In genomic region chr17:41642252-41643156, GRCh38 we compare ENCODE assay signal across 23 cellular contexts. TPM values are rescaled to one million over a fixed set of nuclear protein-coding genes. Genes with fewer than 3 reads are reported as not detected.
DNase-seq lines count a peak whose midpoint lies in the region; ATAC-seq, FAIRE-seq and TF ChIP-seq lines count a peak whose summit lies in the region.
"Had no signal": no experiment of that assay in that cellular context is flagged by ENCODE, and none has a peak within 500 bp of the region (broad histone marks: within the 10 kb centered on the region; RNA-seq: fewer than 3 reads in every experiment).

No MANE protein-coding gene starts in this region.

- H4K8ac ChIP-seq in H1 (ENCODE audit: extremely low read depth, insufficient read depth, low read length), result no peak overlapping the region

- no peak overlapping the region for H3K4ac ChIP-seq in H1 (replicated peaks; ENCODE audit: insufficient read length, low read depth, low read length)

- H3K27me3 ChIP-seq in GM23248 (replicated peaks; ENCODE audit: insufficient read depth) (no peaks in the 10 kb centered on the region), H1 (replicated peaks in 1 of 4; ENCODE audit: control insufficient read depth in 3 of 4, extremely low read depth in 1 of 4, insufficient read depth in 3 of 4, low read length in 3 of 4) (no peaks in the 10 kb centered on the region)

- FAIRE-seq in H1 (lab: Jason Lieb, UNC), result no peak
- FAIRE-seq: A549, G401.6, H54 had no signal

- in situ Hi-C loops in GM23248 (cut with MboI), result no loop called here

- no peaks in the 10 kb centered on the region for H3K4me1 Mint-ChIP-seq in activated naive CD4-positive, alpha-beta T cell treated with anti-CD3 and anti-CD28 coated beads for 36 hours (ENCODE audit: low read depth)
- no peaks in the 10 kb centered on the region for H3K4me1 Mint-ChIP-seq in T-cell
- H3K4me1 Mint-ChIP-seq: IgD-negative memory B cell had no signal

- H3K27ac ChIP-seq in GM23248 (no peak overlapping the region), RWPE1 (peak overlapping the region; percentile 33), H1 (ENCODE audit: low read depth, low read length) (no peak overlapping the region)
- H3K27ac ChIP-seq: A549, C4-2B, PC-9 had no signal

- CTCF ChIA-PET in RWPE1 (lab: Yijun Ruan, JAX) (interaction anchor here (0.6 to 13.5 kb wide), 4 partner anchors 21 to 1011 kb away, joined by 3 to 321 read pairs (median 4); partner anchors contain the start of gene KRT16), H1 (lab: Charles Lee; ENCODE audit: partially characterized antibody) (interaction anchor here (0.6 to 20.4 kb wide), 7 partner anchors 16 to 302 kb away, joined by 3 to 492 read pairs (median 5); no protein-coding TSS in a partner anchor), T-cell (lab: Charles Lee) (no interaction called here)
- CTCF ChIA-PET in activated naive CD4-positive, alpha-beta T cell treated with anti-CD3 and anti-CD28 coated beads for 36 hours (lab: Charles Lee), result interaction anchor here (0.9 to 2.8 kb wide), 3 partner anchors 20 to 93 kb away, joined by 4 to 13 read pairs (median 5); no protein-coding TSS in a partner anchor

- H2BK20ac ChIP-seq in H1 (ENCODE audit: low read length), result 0 out of 2 replicates have a peak overlapping the region, but pooled peaks have one; percentile 11

- H3K4me3 ChIP-seq in GM23248 (no peak overlapping the region), H1 (ENCODE audit: extremely low read depth in 1 of 4, insufficient read depth in 2 of 4, low read depth in 3 of 4, low read length in 4 of 4) (no peak overlapping the region)
- H3K4me3 ChIP-seq: A549, PC-9 had no signal

- no peak overlapping the region for H3K23ac ChIP-seq in H1 (ENCODE audit: insufficient read length)

- H3K4me3 Mint-ChIP-seq in activated naive CD4-positive, alpha-beta T cell treated with anti-CD3 and anti-CD28 coated beads for 36 hours, result no peak overlapping the region
- H3K4me3 Mint-ChIP-seq in T-cell, result no peak overlapping the region
- H3K4me3 Mint-ChIP-seq: IgD-negative memory B cell had no signal

- H4K5ac ChIP-seq in H1 (ENCODE audit: insufficient read length, low read depth, low read length), result no peak overlapping the region

- H3K9me3 ChIP-seq in GM23248 (ENCODE audit: low read depth), result no peaks in the 10 kb centered on the region
- H3K9me3 ChIP-seq in H1 (ENCODE audit: insufficient read depth in 2 of 2, low read depth in 1 of 2, low read length in 1 of 2), result no peaks in the 10 kb centered on the region
- H3K9me3 ChIP-seq: A549 had no signal

- no peak for ATAC-seq in T-cell (replicated peaks in 1 of 4)
- ATAC-seq: A549 had no signal

- POLR2A ChIA-PET in RWPE1 (lab: Yijun Ruan, JAX; ENCODE audit: low non-redundant PET), result no interaction called here
- POLR2A ChIA-PET in H1 (lab: Charles Lee; ENCODE audit: partially characterized antibody), result interaction anchor here (0.6 kb wide), 1 partner anchor 1490 kb away, joined by 4 read pairs; no protein-coding TSS in a partner anchor
- POLR2A ChIA-PET in T-cell (lab: Charles Lee), result no interaction called here

- no peaks in the 10 kb centered on the region for H3K27me3 Mint-ChIP-seq in activated naive CD4-positive, alpha-beta T cell treated with anti-CD3 and anti-CD28 coated beads for 36 hours (ENCODE audit: low read depth)
- peaks cover 0 to 4% of the 10 kb centered on the region in 2 donors for H3K27me3 Mint-ChIP-seq in T-cell

- H3K4me2 ChIP-seq in GM23248 (ENCODE audit: unreplicated experiment) (no peak overlapping the region), H1 (ENCODE audit: insufficient read depth in 1 of 2, low read depth in 2 of 2, low read length in 2 of 2) (no peak overlapping the region)
- H3K4me2 ChIP-seq: A549, PC-9 had no signal

- H2AK5ac ChIP-seq in H1 (ENCODE audit: low read depth, low read length), result no peak overlapping the region

- TF ChIP-seq CTCF in RWPE1 (conservative IDR thresholded peaks at IDR 0.05; ENCODE audit: low read depth), result no peak
- no peak for TF ChIP-seq CTCF in H1 (IDR thresholded peaks at IDR 0.05; ENCODE audit: control extremely low read depth in 1 of 3, insufficient read depth in 1 of 3, low read depth in 1 of 3, low read length in 3 of 3)

- no peaks in the 10 kb centered on the region for H3K9me2 ChIP-seq in GM23248 (ENCODE audit: insufficient read depth)

- no peak overlapping the region for H4K91ac ChIP-seq in H1 (replicated peaks; ENCODE audit: insufficient read length, low read length)

- no peak overlapping the region for H3K56ac ChIP-seq in H1 (replicated peaks; ENCODE audit: insufficient read length, low read depth, low read length)

- H2AFZ ChIP-seq in GM23248, result no peak overlapping the region
- 0 out of 2 replicates have a peak overlapping the region, but pooled peaks have one; percentile 26 for H2AFZ ChIP-seq in H1 (ENCODE audit: low read length)
- H2AFZ ChIP-seq: PC-9 had no signal

- no peak overlapping the region for H2BK120ac ChIP-seq in H1 (replicated peaks; ENCODE audit: low read depth, low read length)

- H2BK5ac ChIP-seq in H1 (ENCODE audit: low read depth, low read length), result no peak overlapping the region

- H3K36me3 ChIP-seq in GM23248 (ENCODE audit: low read depth) (no peaks in the 10 kb centered on the region), H1 (ENCODE audit: control insufficient read depth in 2 of 4, insufficient read depth in 4 of 4, low read length in 3 of 4) (no peaks in the 10 kb centered on the region)

- H3K9ac ChIP-seq in GM23248 (no peak overlapping the region), H1 (replicated peaks in 1 of 4; ENCODE audit: extremely low read depth in 1 of 4, low read depth in 3 of 4, low read length in 3 of 4) (no peak overlapping the region)

- H4K20me1 ChIP-seq in GM23248 (ENCODE audit: insufficient read depth) (no peaks in the 10 kb centered on the region), H1 (replicated peaks in 1 of 2; ENCODE audit: control insufficient read depth in 1 of 2, insufficient read depth in 2 of 2, low read length in 2 of 2) (no peaks in the 10 kb centered on the region)

- H3K36me3 Mint-ChIP-seq in activated naive CD4-positive, alpha-beta T cell treated with anti-CD3 and anti-CD28 coated beads for 36 hours (ENCODE audit: low read depth), result no peaks in the 10 kb centered on the region
- no peaks in the 10 kb centered on the region for H3K36me3 Mint-ChIP-seq in T-cell
- H3K36me3 Mint-ChIP-seq: IgD-negative memory B cell had no signal

- 0 out of 2 replicates have a peak overlapping the region, but pooled peaks have one; percentile 31 for H2BK15ac ChIP-seq in H1 (ENCODE audit: low read length)

- no peak overlapping the region for H2BK12ac ChIP-seq in H1 (ENCODE audit: low read depth, low read length)

- H3F3A ChIP-seq in GM23248 (ENCODE audit: insufficient read depth), result no peaks in the 10 kb centered on the region

- peak overlapping the region; percentile 8 for H3K14ac ChIP-seq in H1 (ENCODE audit: insufficient read length)

- peak; percentile 24 for DNase-seq in GM23248
- no peak for DNase-seq in RWPE1 (ENCODE audit: low spot score)
- DNase-seq in H1 (ENCODE audit: low read depth in 1 of 2, low spot score in 2 of 2), result no peak
- peak; percentile 31 for DNase-seq in kidney tubule cell (ENCODE audit: low spot score)
- no peak for DNase-seq in activated naive CD4-positive, alpha-beta T cell treated with anti-CD3 and anti-CD28 coated beads for 36 hours
- DNase-seq in NCI-H345 (lab: John Stamatoyannopoulos, UW), result no peak
- no peak for DNase-seq in NCI-H2227 (lab: John Stamatoyannopoulos, UW; ENCODE audit: unreplicated experiment)
- DNase-seq in T-cell, result no peak
- DNase-seq: DND-41, MV-4-11, NCI-H1417 treated with DMSO at 0.1 percent for 48 hours, NCI-H2029, NCI-H2171, NCI-H774, PC-9 had no signal

- no peak overlapping the region for H3K18ac ChIP-seq in H1 (ENCODE audit: extremely low read depth, low read length)

- H3K4me1 ChIP-seq in GM23248 (ENCODE audit: insufficient read depth) (peaks cover 7% of the 10 kb centered on the region; the same call in 1 of the 2 replicates), H1 (replicated peaks in 1 of 4; ENCODE audit: control insufficient read depth in 3 of 4, insufficient read depth in 4 of 4, low read length in 3 of 4) (peaks cover 0 to 8% (median under 1%) of the 10 kb centered on the region in 4 experiments; a peak in 3 of 7 replicates)

- no peaks in the 10 kb centered on the region for H3K79me1 ChIP-seq in H1 (ENCODE audit: low read depth, low read length)

- intact Hi-C loops in activated naive CD4-positive, alpha-beta T cell treated with anti-CD3 and anti-CD28 coated beads for 36 hours (cut with micrococcal nuclease), result no loop called here

- no peak for TF ChIP-seq POLR2A in H1 (IDR thresholded peaks at IDR 0.05; ENCODE audit: control extremely low read depth in 1 of 2, low read depth in 2 of 2, low read length in 2 of 2)

- no peak overlapping the region for H3K27ac Mint-ChIP-seq in activated naive CD4-positive, alpha-beta T cell treated with anti-CD3 and anti-CD28 coated beads for 36 hours
- no peak overlapping the region for H3K27ac Mint-ChIP-seq in T-cell
- H3K27ac Mint-ChIP-seq: IgD-negative memory B cell had no signal

- TF ChIP-seq RAD21 in H1 (IDR thresholded peaks at IDR 0.05 in 1 of 2, conservative IDR thresholded peaks at IDR 0.05 in 1 of 2; ENCODE audit: low read depth in 2 of 2, low read length in 2 of 2), result no peak

- 84 to 87% methylated on average over 13 of the region's 13 CpGs for WGBS in GM23248 (ENCODE audit: low coverage in 1 of 2, low lambda C conversion rate in 2 of 2, missing lambda C conversion rate in 2 of 2), 2 experiments
- WGBS in H1 (ENCODE audit: extremely low coverage in 1 of 2, insufficient coverage in 1 of 2, insufficient read length in 1 of 2, insufficient replicate concordance in 2 of 2, low coverage in 1 of 2, low lambda C conversion rate in 2 of 2, missing lambda C conversion rate in 1 of 2), 2 experiments, result 86% methylated on average over 13 of the region's 13 CpGs; no CpG with 5 or more reads in 1 of the 2 experiments

- no peaks in the 10 kb centered on the region for H3K9me3 Mint-ChIP-seq in activated naive CD4-positive, alpha-beta T cell treated with anti-CD3 and anti-CD28 coated beads for 36 hours
- no peaks in the 10 kb centered on the region for H3K9me3 Mint-ChIP-seq in T-cell
- H3K9me3 Mint-ChIP-seq: IgD-negative memory B cell had no signal

- no peak for TF ChIP-seq EP300 in H1 (IDR thresholded peaks at IDR 0.05; ENCODE audit: borderline replicate concordance in 1 of 2, low read depth in 2 of 2, low read length in 2 of 2)

- no peaks in the 10 kb centered on the region for H3K23me2 ChIP-seq in H1 (ENCODE audit: low read depth, low read length)

- no peaks in the 10 kb centered on the region for H3K79me2 ChIP-seq in GM23248 (ENCODE audit: insufficient read depth)
- H3K79me2 ChIP-seq in H1 (ENCODE audit: control insufficient read depth in 1 of 2, insufficient read depth in 2 of 2, low read length in 2 of 2), result no peaks in the 10 kb centered on the region

RNA-seq across cellular contexts. Expression of gene KRT17, which starts 18.1 kb away (rescaled TPM):
- total RNA-seq in GM23248 (2014; rRNA removed; shearing (Covaris generic)), result 0.51 and 3.8 TPM in 2 replicates
- polyA plus RNA-seq in GM23248 (2016; fragmentation: Nextera tagmentation; extraction: Ambion mirVana) (1.4 and 1.8 TPM in 2 replicates), H1 (2011; rRNA removed) (0.95 and 0.96 TPM in 2 replicates)
- total RNA-seq in H1 (2021; fragmentation: NEBNext Ultra II Directional; extraction: Animal tissue kit (Norgen Biotek cat#: 25700)), result 0.36 and 0.50 TPM in 2 replicates
- polyA plus RNA-seq in H1 (2011; cell fraction: cytosol; rRNA removed), result 0.76 TPM
- 0.87 TPM for polyA plus RNA-seq in H1 (2011; cell fraction: nucleus; rRNA removed)
- 0.44 to 0.88 TPM (median 0.81 TPM) in 4 replicates for polyA plus RNA-seq in H1 (2012, experiment 1 of 2)
- polyA plus RNA-seq in H1 (2012, experiment 2 of 2), result 0.88 TPM
- polyA plus RNA-seq in H1 (2013, experiment 1 of 2), result 0.55 TPM
- polyA plus RNA-seq in H1 (2013, experiment 2 of 2), result 0.46 TPM
- polyA minus RNA-seq in H1 (2011; rRNA and poly(A)+ RNA removed), result 0.19 and 1.00 TPM in 2 replicates
- polyA minus RNA-seq in H1 (2011; cell fraction: cytosol; rRNA and poly(A)+ RNA removed), result 22.5 TPM
- polyA minus RNA-seq in H1 (2011; cell fraction: nucleus; rRNA and poly(A)+ RNA removed), result 11.9 TPM
- not detected for total RNA-seq in activated naive CD4-positive, alpha-beta T cell treated with anti-CD3 and anti-CD28 coated beads for 36 hours
- total RNA-seq in T-cell, result not detected
- polyA plus RNA-seq: IgD-negative memory B cell had no signal

RNA-seq across cellular contexts. Expression of gene KRT16, which starts 29.9 kb away (rescaled TPM):
- 0.38 and 2.5 TPM in 2 replicates for total RNA-seq in GM23248 (2014; rRNA removed; shearing (Covaris generic))
- 0.90 and 1.2 TPM in 2 replicates for polyA plus RNA-seq in GM23248 (2016; fragmentation: Nextera tagmentation; extraction: Ambion mirVana)
- not detected in 2 replicates for total RNA-seq in H1 (2021; fragmentation: NEBNext Ultra II Directional; extraction: Animal tissue kit (Norgen Biotek cat#: 25700))
- not detected in 2 replicates for polyA plus RNA-seq in H1 (2011; rRNA removed)
- polyA plus RNA-seq in H1 (2011; cell fraction: cytosol; rRNA removed), result not detected
- not detected for polyA plus RNA-seq in H1 (2011; cell fraction: nucleus; rRNA removed)
- polyA plus RNA-seq in H1 (2012, experiment 1 of 2), result not detected in 4 replicates
- not detected for polyA plus RNA-seq in H1 (2012, experiment 2 of 2)
- not detected for polyA plus RNA-seq in H1 (2013, experiment 1 of 2)
- polyA plus RNA-seq in H1 (2013, experiment 2 of 2), result not detected
- not detected in 2 replicates for polyA minus RNA-seq in H1 (2011; rRNA and poly(A)+ RNA removed)
- not detected for polyA minus RNA-seq in H1 (2011; cell fraction: cytosol; rRNA and poly(A)+ RNA removed)
- polyA minus RNA-seq in H1 (2011; cell fraction: nucleus; rRNA and poly(A)+ RNA removed), result not detected
- total RNA-seq in activated naive CD4-positive, alpha-beta T cell treated with anti-CD3 and anti-CD28 coated beads for 36 hours, result not detected
- not detected for total RNA-seq in T-cell
- total RNA-seq: LHCN-M2, NCI-H460 had no signal
- polyA plus RNA-seq: IgD-negative memory B cell had no signal

RNA-seq across cellular contexts. Expression of gene EIF1, which starts 46.2 kb away (rescaled TPM):
- 98.1 and 113 TPM in 2 replicates for total RNA-seq in GM23248 (2014; rRNA removed; shearing (Covaris generic))
- 1,585 and 1,606 TPM in 2 replicates for polyA plus RNA-seq in GM23248 (2016; fragmentation: Nextera tagmentation; extraction: Ambion mirVana)
- 528 and 539 TPM in 2 replicates for total RNA-seq in H1 (2021; fragmentation: NEBNext Ultra II Directional; extraction: Animal tissue kit (Norgen Biotek cat#: 25700))
- 89.3 and 175 TPM in 2 replicates for polyA plus RNA-seq in H1 (2011; rRNA removed)
- polyA plus RNA-seq in H1 (2011; cell fraction: cytosol; rRNA removed), result 105 TPM
- polyA plus RNA-seq in H1 (2011; cell fraction: nucleus; rRNA removed), result 101 TPM
- polyA plus RNA-seq in H1 (2012, experiment 1 of 2), result 476 to 568 TPM (median 517 TPM) in 4 replicates
- 186 TPM for polyA plus RNA-seq in H1 (2012, experiment 2 of 2)
- 266 TPM for polyA plus RNA-seq in H1 (2013, experiment 1 of 2)
- polyA plus RNA-seq in H1 (2013, experiment 2 of 2), result 257 TPM
- polyA minus RNA-seq in H1 (2011; rRNA and poly(A)+ RNA removed), result 91.0 and 95.7 TPM in 2 replicates
- 120 TPM for polyA minus RNA-seq in H1 (2011; cell fraction: cytosol; rRNA and poly(A)+ RNA removed)
- 121 TPM for polyA minus RNA-seq in H1 (2011; cell fraction: nucleus; rRNA and poly(A)+ RNA removed)
- total RNA-seq in activated naive CD4-positive, alpha-beta T cell treated with anti-CD3 and anti-CD28 coated beads for 36 hours, result 1,000 to 10,000 TPM; 1,206 to 1,253 TPM
- 1,000 to 10,000 TPM in 2 of 5 donors, 100 to 1,000 TPM in 3; 962 to 2,431 (median 988) TPM for total RNA-seq in T-cell

RNA-seq across cellular contexts. Expression of gene KRT14, which starts 55.8 kb away (rescaled TPM):
- total RNA-seq in GM23248 (2014; rRNA removed; shearing (Covaris generic)), result 0.25 TPM in 1 of 2 replicates, not detected in the other
- polyA plus RNA-seq in GM23248 (2016; fragmentation: Nextera tagmentation; extraction: Ambion mirVana), result 0.90 and 0.93 TPM in 2 replicates
- total RNA-seq in H1 (2021; fragmentation: NEBNext Ultra II Directional; extraction: Animal tissue kit (Norgen Biotek cat#: 25700)), result not detected in 2 replicates
- polyA plus RNA-seq in H1 (2011; rRNA removed), result 0.13 and 0.35 TPM in 2 replicates
- polyA plus RNA-seq in H1 (2011; cell fraction: cytosol; rRNA removed), result not detected
- polyA plus RNA-seq in H1 (2011; cell fraction: nucleus; rRNA removed), result not detected
- polyA plus RNA-seq in H1 (2012, experiment 1 of 2), result not detected in 4 replicates
- not detected for polyA plus RNA-seq in H1 (2012, experiment 2 of 2)
- polyA plus RNA-seq in H1 (2013, experiment 1 of 2), result not detected
- not detected for polyA plus RNA-seq in H1 (2013, experiment 2 of 2)
- 0.16 and 0.61 TPM in 2 replicates for polyA minus RNA-seq in H1 (2011; rRNA and poly(A)+ RNA removed)
- polyA minus RNA-seq in H1 (2011; cell fraction: cytosol; rRNA and poly(A)+ RNA removed), result not detected
- not detected for polyA minus RNA-seq in H1 (2011; cell fraction: nucleus; rRNA and poly(A)+ RNA removed)
- total RNA-seq in activated naive CD4-positive, alpha-beta T cell treated with anti-CD3 and anti-CD28 coated beads for 36 hours, result not detected
- not detected for total RNA-seq in T-cell
- total RNA-seq: HT-29, LHCN-M2, NCI-H460 had no signal
- polyA plus RNA-seq: IgD-negative memory B cell had no signal

Comparison
In these comparisons a context has a peak if more than half of its experiments do, and no peak if none do; other contexts are left out.
1. DNase-seq: peak in GM23248 (single experiment) and kidney tubule cell (single experiment); none in RWPE1 (single experiment), H1 (0 of 2), activated naive CD4-positive, alpha-beta T cell treated with anti-CD3 and anti-CD28 coated beads for 36 hours (single experiment), NCI-H345 (single experiment), NCI-H2227 (single experiment) and T-cell (0 of 34).
2. CTCF ChIA-PET loops: an anchor here in RWPE1 (0.6 to 13.5 kb wide), H1 (0.6 to 20.4 kb wide) and activated naive CD4-positive, alpha-beta T cell treated with anti-CD3 and anti-CD28 coated beads for 36 hours (0.9 to 2.8 kb wide); none called in T-cell.